ENCODE assay signal across 8 cellular contexts in genomic region chr22:31629741-31630184, GRCh38. TPM values are rescaled to one million over a fixed set of nuclear protein-coding genes. Genes with fewer than 3 reads are reported as not detected.
DNase-seq lines count a peak whose midpoint lies in the region; ATAC-seq and TF ChIP-seq lines count a peak whose summit lies in the region.

No MANE protein-coding gene starts in this region.

- H3K27ac Mint-ChIP-seq in dendritic cell treated with granulocyte-macrophage colony-stimulating factor and Interleukin-4, amounts not matched to agents 40 ng/mL and 50 ng/mL, for 4 days, result peak overlapping the region; percentile 78
- H3K27ac Mint-ChIP-seq in natural killer cell, result peak overlapping the region; percentile 80 to 93

- H3K36me3 Mint-ChIP-seq in dendritic cell treated with granulocyte-macrophage colony-stimulating factor and Interleukin-4, amounts not matched to agents 40 ng/mL and 50 ng/mL, for 4 days (ENCODE audit: low read depth), result peaks cover 71% of the 10 kb centered on the region
- H3K36me3 Mint-ChIP-seq in natural killer cell, result no peaks in the 10 kb centered on the region

- TF ChIP-seq CTCF in BE2C (IDR thresholded peaks at IDR 0.05; ENCODE audit: low read depth, low read length) (no peak), Loucy (conservative IDR thresholded peaks at IDR 0.05; ENCODE audit: low read length) (no peak), natural killer cell (IDR thresholded peaks at IDR 0.05) (no peak)

- H3K9me3 Mint-ChIP-seq in dendritic cell treated with granulocyte-macrophage colony-stimulating factor and Interleukin-4, amounts not matched to agents 40 ng/mL and 50 ng/mL, for 4 days, result no peaks in the 10 kb centered on the region
- no peaks in the 10 kb centered on the region for H3K9me3 Mint-ChIP-seq in natural killer cell

- H2AFZ ChIP-seq in Loucy (ENCODE audit: low read length), result no peak overlapping the region

- H3K36me3 ChIP-seq in BE2C, result peaks cover 4% of the 10 kb centered on the region
- peaks cover 9% of the 10 kb centered on the region for H3K36me3 ChIP-seq in Loucy (ENCODE audit: insufficient read depth, low read length)

- peaks cover 84% of the 10 kb centered on the region for H3K79me2 ChIP-seq in Loucy (ENCODE audit: insufficient read depth, low read length)

- no peaks in the 10 kb centered on the region for H3K27me3 Mint-ChIP-seq in dendritic cell treated with granulocyte-macrophage colony-stimulating factor and Interleukin-4, amounts not matched to agents 40 ng/mL and 50 ng/mL, for 4 days
- no peaks in the 10 kb centered on the region for H3K27me3 Mint-ChIP-seq in natural killer cell (ENCODE audit: low read depth in 2 of 2)

- peaks cover 34% of the 10 kb centered on the region for H3K4me1 ChIP-seq in BE2C
- H3K4me1 ChIP-seq in Loucy (ENCODE audit: insufficient read depth, low read length, poor library complexity, severe bottlenecking), result peaks cover 38% of the 10 kb centered on the region

- DNase-seq in BE2C, result no peak
- DNase-seq in natural killer cell, result no peak
- no peak for DNase-seq in LoVo (ENCODE audit: low spot score)
- DNase-seq in OCI-M2 (lab: John Stamatoyannopoulos, UW; ENCODE audit: unreplicated experiment), result no peak
- DNase-seq in HCEC 1CT, result no peak
- no peak for DNase-seq in dermis blood vessel endothelial cell

- H3K4me1 Mint-ChIP-seq in dendritic cell treated with granulocyte-macrophage colony-stimulating factor and Interleukin-4, amounts not matched to agents 40 ng/mL and 50 ng/mL, for 4 days (ENCODE audit: low read depth), result peaks cover 83% of the 10 kb centered on the region
- H3K4me1 Mint-ChIP-seq in natural killer cell, result peaks cover 45 to 52% of the 10 kb centered on the region in 2 donors

- H3K9me2 ChIP-seq in Loucy (replicated peaks; ENCODE audit: low read depth, low read length), result no peaks in the 10 kb centered on the region

- H3K4me2 ChIP-seq in Loucy (ENCODE audit: low read depth, low read length, poor library complexity, severe bottlenecking), result peak overlapping the region; percentile 93

- H4K20me1 ChIP-seq in Loucy (ENCODE audit: insufficient read depth, low read length, poor library complexity, severe bottlenecking), result peaks cover 41% of the 10 kb centered on the region

- H3K9ac ChIP-seq in Loucy (ENCODE audit: low read depth, low read length, poor library complexity, severe bottlenecking), result peak overlapping the region; percentile 88

- H3F3A ChIP-seq in Loucy (ENCODE audit: low read depth), result no peaks in the 10 kb centered on the region; the same call in 1 of the 2 replicates

- H3K4me3 Mint-ChIP-seq in dendritic cell treated with granulocyte-macrophage colony-stimulating factor and Interleukin-4, amounts not matched to agents 40 ng/mL and 50 ng/mL, for 4 days, result peak overlapping the region; percentile 84
- peak overlapping the region; percentile 88 for H3K4me3 Mint-ChIP-seq in natural killer cell

- H3K4me3 ChIP-seq in BE2C (ENCODE audit: low read depth, low read length), result peak overlapping the region; percentile 86
- H3K4me3 ChIP-seq in Loucy (ENCODE audit: low read length, poor library complexity, severe bottlenecking), result peak overlapping the region; percentile 87

- no peaks in the 10 kb centered on the region for H3K27me3 ChIP-seq in BE2C
- no peaks in the 10 kb centered on the region for H3K27me3 ChIP-seq in Loucy (ENCODE audit: insufficient read depth, low read length, poor library complexity, severe bottlenecking)

- H3K9me3 ChIP-seq in BE2C, result no peaks in the 10 kb centered on the region
- H3K9me3 ChIP-seq in Loucy (ENCODE audit: insufficient read depth, low read depth, low read length), result no peaks in the 10 kb centered on the region

- intact Hi-C loops in dendritic cell treated with granulocyte-macrophage colony-stimulating factor and Interleukin-4, amounts not matched to agents 40 ng/mL and 50 ng/mL, for 4 days (cut with micrococcal nuclease), result loop anchor here (5.0 kb wide), 1 partner anchor 137 kb away; no protein-coding TSS in a partner anchor
- intact Hi-C loops in natural killer cell (cut with micrococcal nuclease), result loop anchor here (2.0 kb wide), 1 partner anchor 133 kb away; the partner anchor contains the start of gene SFI1

- ATAC-seq in natural killer cell, result no peak

RNA-seq across cellular contexts. Expression of gene PISD, which starts 32.3 kb away (rescaled TPM):
- polyA plus RNA-seq in BE2C (2012; ENCODE audit: insufficient read depth, insufficient read length, low read depth), result 107 TPM
- total RNA-seq in natural killer cell, result 10 to 100 TPM; 36.0 to 52.1 (median 47.8) TPM
- 52.6 and 58.3 TPM in 2 replicates for total RNA-seq in dermis blood vessel endothelial cell
